15 cellular contexts compared by ENCODE assay signal in the genomic region with DNA sequence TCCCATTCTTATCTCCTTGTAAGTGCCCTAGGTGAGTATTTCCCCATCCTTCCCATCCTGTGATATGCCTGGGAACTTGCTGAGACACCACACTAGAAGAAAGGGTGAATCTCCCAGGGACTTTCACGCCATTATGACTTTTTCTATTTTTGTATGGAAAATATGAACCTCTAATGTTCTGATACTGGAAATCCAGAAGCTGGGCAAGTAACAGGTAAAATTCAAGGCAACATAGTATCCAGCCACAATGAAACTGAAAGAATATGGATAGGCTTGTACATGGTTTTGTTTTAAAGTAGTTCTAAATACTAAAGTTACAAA.
"Had no signal": no experiment of that assay in that cellular context is flagged by ENCODE, and none has a peak within 500 bp of the region (broad histone marks: within the 10 kb centered on the region; RNA-seq: fewer than 3 reads in every experiment).

No MANE protein-coding gene starts in this region.

- H3K4me3 Mint-ChIP-seq: activated B cell treated with CpG ODN at 0.5 μM for 24 hours; activated naive CD4-positive, alpha-beta T cell treated with anti-CD3 and anti-CD28 coated beads, Interleukin-2, amount 50 U/mL, for 24 hours; brain; endodermal cell; nephron; T-helper 1 cell treated with Interleukin-12 subunit alpha and Interleukin-12 subunit beta and Interleukin-4 antibody, amounts not matched to agents 30 μg/mL and 1 μg/mL, for 36 hours had no signal

- H3K4me1 Mint-ChIP-seq: activated naive CD4-positive, alpha-beta T cell treated with anti-CD3 and anti-CD28 coated beads, Interleukin-2, amount 50 U/mL, for 24 hours had no signal

- DNase-seq: activated B cell treated with CpG ODN at 0.5 μM for 24 hours; activated CD4-positive, alpha-beta T cell treated with anti-CD3 and anti-CD28 coated beads, Interleukin-2, amount 50 U/mL, for 1 hour; amniotic stem cell; cerebellar nuclear complex; endodermal cell; glutamatergic neuron; left colon; mucosa of descending colon; stimulated activated CD4-positive, alpha-beta T cell treated with anti-CD3 and anti-CD28 coated beads, Interleukin-2, amount 100 ng/mL, for 48 hours; stimulated activated naive CD8-positive, alpha-beta T cell treated with anti-CD3 and anti-CD28 coated beads, Interleukin-15, Interleukin-2, amounts not matched to agents 100 U/mL and 50 U/mL, for 24 hours had no signal

- H3K4me3 ChIP-seq: mucosa of descending colon had no signal

- H3K27me3 Mint-ChIP-seq: activated B cell treated with CpG ODN at 0.5 μM for 24 hours had no signal

- ATAC-seq: esophagus mucosa; stimulated activated naive CD8-positive, alpha-beta T cell treated with anti-CD3 and anti-CD28 coated beads, Interleukin-15, Interleukin-2, amounts not matched to agents 100 U/mL and 50 U/mL, for 24 hours had no signal

- H3K36me3 Mint-ChIP-seq: activated naive CD4-positive, alpha-beta T cell treated with anti-CD3 and anti-CD28 coated beads, Interleukin-2, amount 50 U/mL, for 24 hours; brain had no signal

- H3K27ac Mint-ChIP-seq: activated B cell treated with CpG ODN at 0.5 μM for 24 hours; activated naive CD4-positive, alpha-beta T cell treated with anti-CD3 and anti-CD28 coated beads, Interleukin-2, amount 50 U/mL, for 24 hours; brain; endodermal cell; T-helper 1 cell treated with Interleukin-12 subunit alpha and Interleukin-12 subunit beta and Interleukin-4 antibody, amounts not matched to agents 30 μg/mL and 1 μg/mL, for 36 hours had no signal

- H3K9me3 Mint-ChIP-seq: activated naive CD4-positive, alpha-beta T cell treated with anti-CD3 and anti-CD28 coated beads, Interleukin-2, amount 50 U/mL, for 24 hours; brain; endodermal cell; nephron; T-helper 1 cell treated with Interleukin-12 subunit alpha and Interleukin-12 subunit beta and Interleukin-4 antibody, amounts not matched to agents 30 μg/mL and 1 μg/mL, for 36 hours had no signal

- H3K9me3 ChIP-seq: mucosa of descending colon had no signal
